Comparison of ENCODE assay signal across 15 cellular contexts in the genomic region with DNA sequence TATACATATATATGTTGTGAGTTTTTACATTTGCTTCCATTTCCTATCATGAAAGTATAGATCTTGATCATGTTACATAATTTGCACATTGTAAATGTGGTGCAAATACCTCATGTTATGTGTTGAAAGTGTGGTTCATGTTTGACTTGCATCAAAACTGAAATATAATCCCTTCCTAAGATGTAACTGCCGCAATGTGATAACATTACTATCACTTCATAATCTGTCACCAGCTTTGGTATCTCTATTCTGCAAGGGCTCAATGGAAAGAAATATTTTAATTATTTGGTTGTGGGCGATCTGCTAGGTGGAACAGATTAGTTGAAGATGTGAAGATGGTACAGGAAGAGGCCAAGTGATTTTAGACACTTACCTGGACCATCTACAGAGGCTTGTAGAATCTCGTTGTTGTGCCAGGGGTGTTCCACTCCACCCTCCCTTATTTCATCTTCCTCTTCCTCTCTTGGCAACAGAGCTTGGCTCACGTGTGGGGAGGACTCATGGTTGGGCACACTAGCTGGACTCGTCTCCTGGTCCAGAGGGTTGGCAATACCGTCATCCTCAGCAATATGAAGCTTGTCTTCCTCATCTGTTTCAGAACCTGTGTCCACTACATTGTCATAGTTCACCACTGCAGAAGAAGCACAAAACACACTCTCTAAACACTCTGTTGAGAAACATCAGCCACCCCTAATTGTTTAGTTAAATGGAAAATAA.
DNase-seq lines count a peak whose midpoint lies in the region; ATAC-seq, FAIRE-seq and TF ChIP-seq lines count a peak whose summit lies in the region.
"Had no signal": no experiment of that assay in that cellular context is flagged by ENCODE, and none has a peak within 500 bp of the region (broad histone marks: within the 10 kb centered on the region; RNA-seq: fewer than 3 reads in every experiment).

No MANE protein-coding gene starts in this region.

- H2AFZ ChIP-seq in KMS-11 (ENCODE audit: low read depth) (peak overlapping the region; percentile 38; the same call in 1 of the 2 replicates), K562 (ENCODE audit: low read depth, low read length) (no peak overlapping the region)

- no peaks in the 10 kb centered on the region for H3K9me3 ChIP-seq in K562 (replicated peaks; ENCODE audit: control insufficient read depth, insufficient read depth, low read depth, low read length)
- no peaks in the 10 kb centered on the region for H3K9me3 ChIP-seq in left lung
- H3K9me3 ChIP-seq: MG63, prostate gland had no signal

- peaks cover 81% of the 10 kb centered on the region for H3K4me1 ChIP-seq in KMS-11 (ENCODE audit: low read depth, poor library complexity, severe bottlenecking)
- peaks cover 3 to 14% of the 10 kb centered on the region in 2 experiments; a peak in 3 of 5 replicates for H3K4me1 ChIP-seq in K562 (replicated peaks in 1 of 2; ENCODE audit: control insufficient read depth in 2 of 2, insufficient read depth in 2 of 2, low read length in 2 of 2)
- peaks cover 14 to 96% of the 10 kb centered on the region in 2 donors for H3K4me1 ChIP-seq in left lung
- H3K4me1 ChIP-seq: prostate gland had no signal

- in situ Hi-C loops in K562 (cut with MboI) = no loop called here
- in situ Hi-C loops in GM13977 (cut with MboI; ENCODE audit: low pct_unique_long_range_greater_than_20kb, low sequenced_read_pairs, unreplicated experiment) = no loop called here

- H3K27me3 ChIP-seq in KMS-11 (ENCODE audit: insufficient read depth, low read depth) (no peaks in the 10 kb centered on the region), K562 (ENCODE audit: control insufficient read depth in 2 of 2, insufficient read depth in 2 of 2, low read length in 2 of 2) (no peaks in the 10 kb centered on the region), left lung (no peaks in the 10 kb centered on the region)
- H3K27me3 ChIP-seq: MG63 had no signal

- peaks cover under 1% of the 10 kb centered on the region for H3K9me1 ChIP-seq in K562 (ENCODE audit: control insufficient read depth, insufficient read depth, low read length)

- CTCF ChIA-PET in K562 (lab: Yijun Ruan, JAX; ENCODE audit: low intra/inter-chr PET ratio) = no interaction called here
- CTCF ChIA-PET in activated naive CD4-positive, alpha-beta T cell treated with anti-CD3 and anti-CD28 coated beads, Interleukin-2, amount 10 ng/mL, durations not matched to agents 7 days and 5 days (lab: Charles Lee) = no interaction called here

- no peaks in the 10 kb centered on the region for H3K27me3 Mint-ChIP-seq in activated T-cell treated with anti-CD3 and anti-CD28 coated beads, Interleukin-2, amount 50 U/mL, for 4 hours (ENCODE audit: low read depth)
- H3K27me3 Mint-ChIP-seq in activated naive CD4-positive, alpha-beta T cell treated with anti-CD3 and anti-CD28 coated beads, Interleukin-2, amount 10 ng/mL, durations not matched to agents 7 days and 5 days = no peaks in the 10 kb centered on the region
- H3K27me3 Mint-ChIP-seq: stimulated activated memory B cell treated with anti-CD40 and anti-IgM and Interleukin-4, amounts not matched to agents 10 μg/mL and 1 μg/mL and 100 μg/mL, for 72 hours had no signal

- H3K79me2 ChIP-seq in KMS-11 (ENCODE audit: insufficient read depth, low read depth) = peaks cover 9% of the 10 kb centered on the region; the same call in 1 of the 2 replicates
- peaks cover 94% of the 10 kb centered on the region for H3K79me2 ChIP-seq in K562 (ENCODE audit: control insufficient read depth, insufficient read depth, low read length)

- intact Hi-C loops in K562 (cut with micrococcal nuclease) (no loop called here), left lung (cut with DNase I) (no loop called here)

- no peaks in the 10 kb centered on the region for H3K36me3 ChIP-seq in KMS-11 (ENCODE audit: insufficient read depth)
- peaks cover 83% of the 10 kb centered on the region for H3K36me3 ChIP-seq in K562 (ENCODE audit: control insufficient read depth, insufficient read depth, low read length)
- peaks cover 0 to 25% of the 10 kb centered on the region in 2 donors for H3K36me3 ChIP-seq in left lung
- H3K36me3 ChIP-seq: prostate gland had no signal

- no TSS peak for BruUV-seq in K562 (replicated peaks; lab: Mats Ljungman, UMichigan)

- WGBS in K562 (ENCODE audit: insufficient coverage, low coverage, missing lambda C conversion rate) = 84% methylated on average over 6 of the region's 6 CpGs

- H3K4me2 ChIP-seq in KMS-11 (peak overlapping the region; percentile 91), K562 (ENCODE audit: insufficient read depth, low read length) (no peak overlapping the region)

- no peak for TF ChIP-seq EP300 in K562 (IDR thresholded peaks at IDR 0.05; ENCODE audit: low read length)

- TF ChIP-seq POLR2A in K562 (conservative IDR thresholded peaks at IDR 0.05) = no peak

- H3K9ac ChIP-seq in KMS-11 (peak overlapping the region; percentile 92), K562 (ENCODE audit: insufficient read depth in 1 of 2, low read depth in 2 of 2, low read length in 2 of 2) (no peak overlapping the region)

- POLR2A ChIA-PET in K562 (lab: Yijun Ruan, JAX) = interaction anchor here (0.9 to 1.0 kb wide), 2 partner anchors 14 to 68 kb away, joined by 3 read pairs; no protein-coding TSS in a partner anchor

- no peak overlapping the region for H3K4me3 ChIP-seq in KMS-11 (IDR thresholded peaks at IDR 0.05; ENCODE audit: insufficient read depth, low read depth, low read length)
- H3K4me3 ChIP-seq in K562 = no peak overlapping the region
- no peak overlapping the region for H3K4me3 ChIP-seq in left lung
- H3K4me3 ChIP-seq: MG63, prostate gland had no signal

- no peaks in the 10 kb centered on the region for H3K9me3 Mint-ChIP-seq in activated T-cell treated with anti-CD3 and anti-CD28 coated beads, Interleukin-2, amount 50 U/mL, for 4 hours
- H3K9me3 Mint-ChIP-seq in activated naive CD4-positive, alpha-beta T cell treated with anti-CD3 and anti-CD28 coated beads, Interleukin-2, amount 10 ng/mL, durations not matched to agents 7 days and 5 days = no peaks in the 10 kb centered on the region
- H3K9me3 Mint-ChIP-seq: stimulated activated memory B cell treated with anti-CD40 and anti-IgM and Interleukin-4, amounts not matched to agents 10 μg/mL and 1 μg/mL and 100 μg/mL, for 72 hours had no signal

- no peaks in the 10 kb centered on the region for H4K20me1 ChIP-seq in KMS-11 (ENCODE audit: insufficient read depth)
- H4K20me1 ChIP-seq in K562 (replicated peaks; ENCODE audit: control insufficient read depth, insufficient read depth, low read length) = no peaks in the 10 kb centered on the region

- no peak overlapping the region for H3K4me3 Mint-ChIP-seq in activated T-cell treated with anti-CD3 and anti-CD28 coated beads, Interleukin-2, amount 50 U/mL, for 4 hours
- H3K4me3 Mint-ChIP-seq in activated naive CD4-positive, alpha-beta T cell treated with anti-CD3 and anti-CD28 coated beads, Interleukin-2, amount 10 ng/mL, durations not matched to agents 7 days and 5 days = no peak overlapping the region
- H3K4me3 Mint-ChIP-seq: stimulated activated memory B cell treated with anti-CD40 and anti-IgM and Interleukin-4, amounts not matched to agents 10 μg/mL and 1 μg/mL and 100 μg/mL, for 72 hours had no signal

- no peak for TF ChIP-seq CTCF in KMS-11 (conservative IDR thresholded peaks at IDR 0.05; ENCODE audit: low read depth, low read length)
- TF ChIP-seq CTCF in K562 (IDR thresholded peaks at IDR 0.05 in 2 of 3, conservative IDR thresholded peaks at IDR 0.05 in 1 of 3; ENCODE audit: insufficient read depth in 2 of 3, low read depth in 1 of 3, low read length in 3 of 3) = no peak
- TF ChIP-seq CTCF in left lung (IDR thresholded peaks at IDR 0.05) = no peak
- TF ChIP-seq CTCF in GM13977 (IDR thresholded peaks at IDR 0.05; ENCODE audit: extremely low read depth, insufficient read depth, missing control alignments) = no peak

- no peak for DNase-seq in K562 (ENCODE audit: extremely low read depth in 1 of 4, low spot score in 3 of 4)
- no peak for DNase-seq in left lung
- DNase-seq in substantia nigra (lab: John Stamatoyannopoulos, UW) = peak in 3 of 49 donors; percentile 14 to 25 (median 22)
- DNase-seq in activated T-cell treated with anti-CD3 and anti-CD28 coated beads, Interleukin-2, amount 50 U/mL, for 4 hours = no peak
- DNase-seq in frontal cortex (ENCODE audit: low spot score in 2 of 2) = no peak
- DNase-seq in GM13977 (ENCODE audit: low spot score) = no peak
- DNase-seq in activated naive CD4-positive, alpha-beta T cell treated with anti-CD3 and anti-CD28 coated beads, Interleukin-2, amount 10 ng/mL, durations not matched to agents 7 days and 5 days = no peak
- DNase-seq: activated CD4-positive, CD25-positive, alpha-beta regulatory T cell treated with anti-CD3 and anti-CD28 coated beads, Interleukin-2, amount 50 U/mL, for 72 hours; activated effector memory CD4-positive, alpha-beta T cell treated with Interleukin-2 at 50 U/mL for 16 hours; foreskin fibroblast; MG63; NCI-H1694 treated with DMSO at 0.1 percent for 48 hours had no signal

- FAIRE-seq in K562 (lab: Jason Lieb, UNC) (no peak), frontal cortex (lab: Jason Lieb, UNC) (no peak)

- TF ChIP-seq RAD21 in K562 (CRISPR knock-in tag; conservative IDR thresholded peaks at IDR 0.05 in 1 of 2, IDR thresholded peaks at IDR 0.05 in 1 of 2) = no peak

- H3K4me1 Mint-ChIP-seq in activated T-cell treated with anti-CD3 and anti-CD28 coated beads, Interleukin-2, amount 50 U/mL, for 4 hours (ENCODE audit: low read depth) = peaks cover 14% of the 10 kb centered on the region
- H3K4me1 Mint-ChIP-seq in activated naive CD4-positive, alpha-beta T cell treated with anti-CD3 and anti-CD28 coated beads, Interleukin-2, amount 10 ng/mL, durations not matched to agents 7 days and 5 days = no peaks in the 10 kb centered on the region

- ATAC-seq in K562 = no peak; the same call in 2 of the 3 replicates
- ATAC-seq in left lung = peak; percentile 4
- no peak for ATAC-seq in activated T-cell treated with anti-CD3 and anti-CD28 coated beads, Interleukin-2, amount 50 U/mL, for 4 hours
- ATAC-seq: stimulated activated memory B cell treated with anti-CD40 and anti-IgM and Interleukin-4, amounts not matched to agents 10 μg/mL and 1 μg/mL and 100 μg/mL, for 72 hours had no signal

- no peak overlapping the region for H3K27ac Mint-ChIP-seq in activated naive CD4-positive, alpha-beta T cell treated with anti-CD3 and anti-CD28 coated beads, Interleukin-2, amount 10 ng/mL, durations not matched to agents 7 days and 5 days

- H3K27ac ChIP-seq in KMS-11 (peak overlapping the region; percentile 99), K562 (ENCODE audit: extremely low read depth, low read depth, low read length) (no peak overlapping the region), left lung (peak overlapping the region; percentile 34 to 37), substantia nigra (ENCODE audit: low read depth, low read length, poor library complexity, severe bottlenecking) (peak overlapping the region; percentile 84)
- H3K27ac ChIP-seq: prostate gland had no signal

- H3K36me3 Mint-ChIP-seq in activated T-cell treated with anti-CD3 and anti-CD28 coated beads, Interleukin-2, amount 50 U/mL, for 4 hours (ENCODE audit: insufficient read depth) = peaks cover 4% of the 10 kb centered on the region
- no peaks in the 10 kb centered on the region for H3K36me3 Mint-ChIP-seq in activated naive CD4-positive, alpha-beta T cell treated with anti-CD3 and anti-CD28 coated beads, Interleukin-2, amount 10 ng/mL, durations not matched to agents 7 days and 5 days
